ENCODE assay signal across 8 cellular contexts in genomic region chr17:76738468-76738850, GRCh38. TPM values are rescaled to one million over a fixed set of nuclear protein-coding genes. Genes with fewer than 3 reads are reported as not detected.
DNase-seq lines count a peak whose midpoint lies in the region; ATAC-seq and TF ChIP-seq lines count a peak whose summit lies in the region.

No MANE protein-coding gene starts in this region.

- peak overlapping the region; percentile 100 for H3K27ac ChIP-seq in left ventricle myocardium inferior (replicated peaks)
- peak overlapping the region; percentile 98 for H3K27ac ChIP-seq in lower lobe of right lung
- peak overlapping the region; percentile 99 for H3K27ac ChIP-seq in vagina

- H3K4me3 ChIP-seq in left ventricle myocardium inferior (peak overlapping the region; percentile 96), astrocyte of the cerebellum (ENCODE audit: low read depth, low read length) (peak overlapping the region; percentile 93), lower lobe of right lung (peak overlapping the region; percentile 95), vagina (peak overlapping the region; percentile 98 to 100)

- intact Hi-C loops in left ventricle myocardium inferior (cut with micrococcal nuclease), result no loop called here
- intact Hi-C loops in left cardiac atrium (cut with DNase I), result no loop called here
- intact Hi-C loops in lower lobe of right lung (cut with DNase I), result no loop called here
- intact Hi-C loops in vagina (cut with DNase I), result no loop called here

- H3K27me3 ChIP-seq in left ventricle myocardium inferior (ENCODE audit: low read depth) (no peaks in the 10 kb centered on the region), lower lobe of right lung (ENCODE audit: low read depth) (no peaks in the 10 kb centered on the region), vagina (no peaks in the 10 kb centered on the region)

- no peak for DNase-seq in left ventricle myocardium inferior
- no peak for DNase-seq in left cardiac atrium
- no peak for DNase-seq in astrocyte of the cerebellum (ENCODE audit: low read depth)
- no peak for DNase-seq in lower lobe of right lung
- no peak for DNase-seq in vagina (ENCODE audit: extremely low spot score in 2 of 2)
- DNase-seq in islet precursor cell, result no peak

- H3K4me1 ChIP-seq in left ventricle myocardium inferior (peaks cover 87% of the 10 kb centered on the region), lower lobe of right lung (peaks cover 48% of the 10 kb centered on the region), vagina (peaks cover 54% of the 10 kb centered on the region)

- peaks cover 48% of the 10 kb centered on the region for H3K36me3 ChIP-seq in left ventricle myocardium inferior
- peaks cover 48% of the 10 kb centered on the region for H3K36me3 ChIP-seq in lower lobe of right lung
- peaks cover 0 to 38% of the 10 kb centered on the region in 2 donors for H3K36me3 ChIP-seq in vagina

- TF ChIP-seq CTCF in left ventricle myocardium inferior (IDR thresholded peaks at IDR 0.05; ENCODE audit: borderline replicate concordance) (no peak), astrocyte of the cerebellum (IDR thresholded peaks at IDR 0.05; ENCODE audit: low read depth, low read length, missing control alignments) (no peak), lower lobe of right lung (IDR thresholded peaks at IDR 0.05) (no peak), vagina (IDR thresholded peaks at IDR 0.05) (no peak)

- in situ Hi-C loops in astrocyte of the cerebellum (cut with HindIII; ENCODE audit: low sequenced_read_pairs), result loop anchor here (25.0 kb wide), 1 partner anchor 176 kb away; a partner anchor contains a TSS

- H3K9me3 ChIP-seq in left ventricle myocardium inferior (replicated peaks), result no peaks in the 10 kb centered on the region
- no peaks in the 10 kb centered on the region for H3K9me3 ChIP-seq in lower lobe of right lung
- no peaks in the 10 kb centered on the region for H3K9me3 ChIP-seq in vagina

- ATAC-seq in left cardiac atrium (no peak), lower lobe of right lung (no peak), HG03565 (IDR thresholded peaks at IDR 0.05; ENCODE audit: unreplicated experiment) (no peak), HG03135 (IDR thresholded peaks at IDR 0.05; ENCODE audit: unreplicated experiment) (no peak)

- TF ChIP-seq POLR2A in vagina (IDR thresholded peaks at IDR 0.05), result no peak

RNA-seq across cellular contexts. Expression of gene MFSD11, which starts 0.5 kb away (rescaled TPM):
- total RNA-seq in left ventricle myocardium inferior (21.4 TPM), left cardiac atrium (10 to 100 TPM; 23.0 to 28.0 TPM), lower lobe of right lung (32.2 TPM), vagina (24.1 TPM)

RNA-seq across cellular contexts. Expression of gene SRSF2, which starts 1.3 kb away (rescaled TPM):
- 78.5 TPM for total RNA-seq in left ventricle myocardium inferior
- total RNA-seq in left cardiac atrium, result 100 to 1,000 TPM in 1 of 2 donors, 10 to 100 TPM in 1; 78.1 to 108 TPM
- total RNA-seq in lower lobe of right lung, result 122 TPM
- total RNA-seq in vagina, result 413 TPM

RNA-seq across cellular contexts. Expression of gene METTL23, which starts 11.8 kb away (rescaled TPM):
- total RNA-seq in left ventricle myocardium inferior, result 21.0 TPM
- total RNA-seq in left cardiac atrium, result 10 to 100 TPM; 22.0 to 25.7 TPM
- total RNA-seq in lower lobe of right lung, result 31.6 TPM
- 20.9 TPM for total RNA-seq in vagina

RNA-seq across cellular contexts. Expression of gene JMJD6, which starts 12.1 kb away (rescaled TPM):
- total RNA-seq in left ventricle myocardium inferior (65.2 TPM), left cardiac atrium (10 to 100 TPM; 44.9 to 55.3 TPM), lower lobe of right lung (29.6 TPM), vagina (28.0 TPM)

RNA-seq across cellular contexts. Expression of gene MXRA7, which starts 27.7 kb away (rescaled TPM):
- total RNA-seq in left ventricle myocardium inferior (411 TPM), left cardiac atrium (100 to 1,000 TPM; 394 to 506 TPM), lower lobe of right lung (105 TPM), vagina (114 TPM)
